Comparison of ENCODE assay signal across 6 cellular contexts in genomic region chr19:32696771-32697170, GRCh38. TPM values are rescaled to one million over a fixed set of nuclear protein-coding genes. Genes with fewer than 3 reads are reported as not detected.
"Had no signal": no experiment of that assay in that cellular context is flagged by ENCODE, and none has a peak within 500 bp of the region (broad histone marks: within the 10 kb centered on the region; RNA-seq: fewer than 3 reads in every experiment).

No MANE protein-coding gene starts in this region.

RNA-seq across cellular contexts. Expression of gene RGS9BP, which starts 21.1 kb away (rescaled TPM):
- total RNA-seq: activated T-helper 1 cell treated with anti-CD3 and anti-CD28 coated beads, Interleukin-12 subunit alpha, Interleukin-12 subunit beta, Interleukin-2, Interleukin-4 antibody, amounts not matched to agents 30 ng/mL and 10 ng/mL and 1 ng/mL, durations not matched to agents 14 hours and 24 hours and 36 hours had no signal
- polyA plus RNA-seq: cardiac muscle cell had no signal

RNA-seq across cellular contexts. Expression of gene TDRD12, which starts 22.8 kb away (rescaled TPM):
- total RNA-seq: astrocyte, NCI-H460, SK-MEL-5 had no signal
- polyA plus RNA-seq: IgD-negative memory B cell had no signal
